In the genomic region with DNA sequence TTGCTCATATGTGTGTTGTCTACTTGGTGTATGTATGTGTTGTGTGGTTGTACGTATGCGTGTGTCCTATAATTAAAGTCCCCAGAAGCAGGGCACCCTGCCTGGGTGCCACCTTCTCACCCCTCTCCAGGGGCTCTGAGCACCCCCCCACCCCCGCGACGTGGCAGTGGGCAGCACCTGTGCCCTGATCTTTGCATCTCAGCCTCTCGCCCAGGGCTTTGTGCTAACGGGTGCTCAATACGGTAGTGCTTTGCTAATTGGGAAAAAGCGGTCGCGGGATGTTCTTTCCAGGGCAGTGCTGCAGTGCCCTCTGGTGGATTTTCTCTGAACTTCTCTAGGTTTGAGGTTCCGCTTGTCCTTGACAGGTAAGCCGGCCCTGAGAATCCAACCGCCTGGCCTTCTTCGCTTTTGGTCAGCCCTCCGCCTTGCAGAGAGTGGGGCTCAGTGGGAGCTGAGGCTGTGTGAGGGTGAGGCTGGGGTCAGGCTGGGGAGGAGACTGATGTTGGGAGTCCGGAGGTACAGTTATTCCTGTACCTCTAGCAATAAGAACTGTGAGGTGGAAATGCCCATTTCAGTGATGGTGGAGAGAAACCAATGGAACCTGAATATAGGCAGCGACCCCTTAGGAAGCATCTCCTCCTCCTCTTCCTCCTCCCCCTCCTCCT, we compare ENCODE assay signal across 8 cellular contexts. TPM values are rescaled to one million over a fixed set of nuclear protein-coding genes. Genes with fewer than 3 reads are reported as not detected.
DNase-seq lines count a peak whose midpoint lies in the region; ATAC-seq and TF ChIP-seq lines count a peak whose summit lies in the region.

No MANE protein-coding gene starts in this region.

- H3K4me1 ChIP-seq in CD8-positive, alpha-beta T cell (ENCODE audit: insufficient read depth, low read length), result peaks cover 9% of the 10 kb centered on the region
- H3K4me1 ChIP-seq in ascending aorta (no peaks in the 10 kb centered on the region), smooth muscle cell (ENCODE audit: low read depth) (no peaks in the 10 kb centered on the region)

- H3K36me3 Mint-ChIP-seq in CD8-positive, alpha-beta T cell, result no peaks in the 10 kb centered on the region

- no peaks in the 10 kb centered on the region for H3K27me3 ChIP-seq in CD8-positive, alpha-beta T cell (ENCODE audit: insufficient read depth, low read length)
- H3K27me3 ChIP-seq in ascending aorta (no peaks in the 10 kb centered on the region), smooth muscle cell (ENCODE audit: low read depth) (peaks cover 10% of the 10 kb centered on the region)

- intact Hi-C loops in CD8-positive, alpha-beta T cell (cut with DNase I, micrococcal nuclease), result loop anchor here (1.0 to 10.0 kb wide), 7 partner anchors 31 to 649 kb away; partner anchors contain the start of gene VWA5B2 (in 1 of the 2)
- intact Hi-C loops in ascending aorta (cut with DNase I), result loop anchor here (1.0 to 5.0 kb wide), 3 partner anchors 127 to 257 kb away; no protein-coding TSS in a partner anchor

- H3K36me3 ChIP-seq in CD8-positive, alpha-beta T cell (ENCODE audit: insufficient read depth, low read length), result no peaks in the 10 kb centered on the region
- H3K36me3 ChIP-seq in ascending aorta (no peaks in the 10 kb centered on the region), smooth muscle cell (ENCODE audit: low read depth) (no peaks in the 10 kb centered on the region)

- no peak overlapping the region for H3K4me2 ChIP-seq in smooth muscle cell

- no peak overlapping the region for H3K27ac Mint-ChIP-seq in CD8-positive, alpha-beta T cell

- peaks cover 13% of the 10 kb centered on the region for H3K4me1 Mint-ChIP-seq in CD8-positive, alpha-beta T cell (ENCODE audit: low read depth)

- no peak overlapping the region for H3K4me3 Mint-ChIP-seq in CD8-positive, alpha-beta T cell

- ATAC-seq in CD8-positive, alpha-beta T cell, result peak; percentile 81
- no peak for ATAC-seq in GM19324 (IDR thresholded peaks at IDR 0.05; ENCODE audit: low FRiP score, unreplicated experiment)

- no peaks in the 10 kb centered on the region for H3K9me3 Mint-ChIP-seq in CD8-positive, alpha-beta T cell

- no peaks in the 10 kb centered on the region for H3F3A ChIP-seq in smooth muscle cell (ENCODE audit: low read depth)

- no peak overlapping the region for H3K27ac ChIP-seq in CD8-positive, alpha-beta T cell (ENCODE audit: low read depth, low read length)
- H3K27ac ChIP-seq in ascending aorta, result no peak overlapping the region
- H3K27ac ChIP-seq in smooth muscle cell (ENCODE audit: low read depth), result no peak overlapping the region

- POLR2A ChIA-PET in CD8-positive, alpha-beta T cell (lab: Charles Lee), result no interaction called here

- no peaks in the 10 kb centered on the region for H4K20me1 ChIP-seq in smooth muscle cell (ENCODE audit: low read depth)

- H3K4me3 ChIP-seq in CD8-positive, alpha-beta T cell (ENCODE audit: low read depth, low read length), result no peak overlapping the region
- no peak overlapping the region for H3K4me3 ChIP-seq in ascending aorta
- no peak overlapping the region for H3K4me3 ChIP-seq in smooth muscle cell

- CTCF ChIA-PET in CD8-positive, alpha-beta T cell (lab: Charles Lee), result interaction anchor here (0.7 to 6.4 kb wide), 10 partner anchors 13 to 234 kb away, joined by 3 to 47 read pairs (median 6); no protein-coding TSS in a partner anchor

- WGBS in smooth muscle cell (ENCODE audit: low lambda C conversion rate), result 17% methylated on average over 18 of the region's 18 CpGs

- H3K9me3 ChIP-seq in CD8-positive, alpha-beta T cell (ENCODE audit: low read length), result no peaks in the 10 kb centered on the region
- no peaks in the 10 kb centered on the region for H3K9me3 ChIP-seq in ascending aorta
- H3K9me3 ChIP-seq in smooth muscle cell (replicated peaks; ENCODE audit: low read depth), result no peaks in the 10 kb centered on the region

- H3K79me2 ChIP-seq in smooth muscle cell (ENCODE audit: low read depth), result no peaks in the 10 kb centered on the region

- H3K9ac ChIP-seq in smooth muscle cell (ENCODE audit: low read depth), result no peak overlapping the region

- TF ChIP-seq CTCF in CD8-positive, alpha-beta T cell (IDR thresholded peaks at IDR 0.05), result peak; percentile 87
- TF ChIP-seq CTCF in ascending aorta (IDR thresholded peaks at IDR 0.05) (peak; percentile 83 to 95 (median 87)), smooth muscle cell (IDR thresholded peaks at IDR 0.05; ENCODE audit: borderline replicate concordance, insufficient read depth, poor library complexity, severe bottlenecking) (peak; percentile 87)

- peaks cover 30% of the 10 kb centered on the region for H3K27me3 Mint-ChIP-seq in CD8-positive, alpha-beta T cell (ENCODE audit: low read depth)

- no peak overlapping the region for H2AFZ ChIP-seq in smooth muscle cell (ENCODE audit: low read depth)

- peak; percentile 54 to 83 (median 60) for DNase-seq in CD8-positive, alpha-beta T cell
- peak; percentile 67 for DNase-seq in H4 (ENCODE audit: low spot score)
- DNase-seq in NCI-H2029 (lab: John Stamatoyannopoulos, UW), result peak; percentile 85
- peak in 4 of 5 experiments; percentile 44 to 78 (median 54) for DNase-seq in T-helper 2 cell
- peak in 1 of 2 donors; percentile 85 for DNase-seq in ascending aorta (ENCODE audit: low spot score in 2 of 2)
- peak; percentile 78 for DNase-seq in hepatic stellate cell (ENCODE audit: low spot score)
- DNase-seq in smooth muscle cell (lab: John Stamatoyannopoulos, UW; ENCODE audit: unreplicated experiment), result peak; percentile 26

RNA-seq across cellular contexts. Expression of gene EPHB3, which starts 17.6 kb away (rescaled TPM):
- total RNA-seq in CD8-positive, alpha-beta T cell, result not detected
- total RNA-seq in H4 (2014; rRNA removed; shearing (Covaris generic)), result 1.0 and 2.0 TPM in 2 replicates
- total RNA-seq in ascending aorta (1.2 TPM), smooth muscle cell (9.9 and 11.1 TPM in 2 replicates)
- 23.1 and 31.6 TPM in 2 replicates for polyA plus RNA-seq in smooth muscle cell
